ENCODE assay signal across 1 cellular context in genomic region chr21:42443876-42444744, GRCh38.
TF ChIP-seq lines count a peak whose summit lies in the region.

No MANE protein-coding gene starts in this region.

TF ChIP-seq in GM23338, 12 proteins besides CTCF, POLR2A, EP300 and RAD21:
- TF ChIP-seq ZNF331 (CRISPR knock-in tag; IDR thresholded peaks at IDR 0.05; ENCODE audit: low read depth) (no peak), ETS1 (IDR thresholded peaks at IDR 0.05) (no peak), POLR2AphosphoS5 (IDR thresholded peaks at IDR 0.05; ENCODE audit: low read depth) (no peak), JUNB (IDR thresholded peaks at IDR 0.05; ENCODE audit: unreplicated experiment) (no peak), EZH2 (IDR thresholded peaks at IDR 0.05; ENCODE audit: low read depth, unreplicated experiment) (no peak)
TF ChIP-seq in GM23338: peak in this region for 0.
